Comparison of ENCODE assay signal across 9 cellular contexts in genomic region chr10:93379366-93380042, GRCh38.
DNase-seq lines count a peak whose midpoint lies in the region; ATAC-seq and TF ChIP-seq lines count a peak whose summit lies in the region.
"Had no signal": no experiment of that assay in that cellular context is flagged by ENCODE, and none has a peak within 500 bp of the region (broad histone marks: within the 10 kb centered on the region; RNA-seq: fewer than 3 reads in every experiment).

No MANE protein-coding gene starts in this region.

- POLR2A ChIA-PET in AG04450 (lab: Yijun Ruan, JAX), result interaction anchor here (1.2 to 1.5 kb wide), 3 partner anchors 58 to 103 kb away, joined by 3 to 4 read pairs (median 4); no protein-coding TSS in a partner anchor

- H3K27ac ChIP-seq in AG04450 (ENCODE audit: low read depth, low read length), result peak overlapping the region; percentile 78

- no peak for TF ChIP-seq CTCF in AG04450 (IDR thresholded peaks at IDR 0.05; ENCODE audit: low read depth, low read length)

- CTCF ChIA-PET in AG04450 (lab: Charles Lee), result interaction anchor here (1.2 to 8.9 kb wide), 5 partner anchors 79 to 171 kb away, joined by 3 to 473 read pairs (median 4); partner anchors contain the start of gene MYOF

- no peak for TF ChIP-seq POLR2A in erythroblast (IDR thresholded peaks at IDR 0.05; ENCODE audit: low read length)

- no peak overlapping the region for H3K4me3 ChIP-seq in AG04450 (ENCODE audit: low read depth, low read length)

- DNase-seq in AG04450 (ENCODE audit: low read depth, low spot score) (peak; percentile 39), MV-4-11 (lab: John Stamatoyannopoulos, UW) (peak; percentile 69), amniotic epithelial cell (ENCODE audit: low read depth) (peak; percentile 60), non-pigmented ciliary epithelial cell (ENCODE audit: low read depth) (peak; percentile 67), posterior vena cava (ENCODE audit: low spot score) (no peak), erythroblast (lab: John Stamatoyannopoulos, UW) (no peak)
- DNase-seq: left cardiac atrium had no signal

- H3K9me3 ChIP-seq in AG04450 (ENCODE audit: control insufficient read depth, insufficient read depth, low read length), result no peaks in the 10 kb centered on the region

- intact Hi-C loops in posterior vena cava (cut with DNase I), result loop anchor here in 1 of 2 donors (5.0 kb wide), 2 partner anchors 48 to 58 kb away; no protein-coding TSS in a partner anchor

- H3K27me3 ChIP-seq in AG04450 (ENCODE audit: control insufficient read depth, insufficient read depth, low read length), result no peaks in the 10 kb centered on the region

- no peak for ATAC-seq in GM21423 (IDR thresholded peaks at IDR 0.05; ENCODE audit: unreplicated experiment)
- no peak for ATAC-seq in HG02885 (IDR thresholded peaks at IDR 0.05; ENCODE audit: poor library complexity, unreplicated experiment)

Comparison
In these comparisons a context has a peak if more than half of its experiments do, and no peak if none do; other contexts are left out.
1. DNase-seq: peak in AG04450 (single experiment), MV-4-11 (single experiment), amniotic epithelial cell (single experiment) and non-pigmented ciliary epithelial cell (single experiment); none in posterior vena cava (single experiment) and erythroblast (0 of 2).